In genomic region chr1:93909146-93910050, GRCh38 we compare ENCODE assay signal across 1 cellular context.
TF ChIP-seq lines count a peak whose summit lies in the region.

TSS of gene GCLM (minus strand) at chr1:93909430. CDS start at chr1:93909163, 267 bp downstream.

TF ChIP-seq in K562, 482 proteins besides CTCF, POLR2A, EP300 and RAD21 (continued from another document and continues in another):
- TF ChIP-seq SAFB2 (IDR thresholded peaks at IDR 0.05; ENCODE audit: borderline replicate concordance, low read depth, low read length, severe bottlenecking) (no peak), ZNF277 (CRISPR knock-in tag; IDR thresholded peaks at IDR 0.05; ENCODE audit: borderline replicate concordance) (no peak), CEBPB (tag; IDR thresholded peaks at IDR 0.05) (no peak), TBL1XR1 (IDR thresholded peaks at IDR 0.05; ENCODE audit: low read length in 2 of 2) (peak in 1 of 2 experiments; percentile 73; a peak in 2 of 4 replicates), XRCC4 (IDR thresholded peaks at IDR 0.05; ENCODE audit: extremely low read depth, insufficient read depth, insufficient read length) (no peak), CHD1 (IDR thresholded peaks at IDR 0.05; ENCODE audit: low read length) (no peak), E2F6 (IDR thresholded peaks at IDR 0.05; ENCODE audit: borderline replicate concordance in 1 of 2, extremely low read depth in 1 of 2, insufficient read depth in 1 of 2, insufficient read length in 1 of 2, low read depth in 1 of 2, low read length in 1 of 2, poor library complexity in 1 of 2, severe bottlenecking in 1 of 2) (peak; percentile 84 to 88), GTF2B (IDR thresholded peaks at IDR 0.05; ENCODE audit: extremely low read depth, insufficient read length) (no peak), NONO (IDR thresholded peaks at IDR 0.05; ENCODE audit: low read depth in 2 of 2, low read length in 1 of 2) (peak; percentile 67 to 90; a peak in 3 of 4 replicates), THAP7 (CRISPR knock-in tag; IDR thresholded peaks at IDR 0.05) (no peak), TFAM (CRISPR knock-in tag; conservative IDR thresholded peaks at IDR 0.05) (no peak), DACH1 (IDR thresholded peaks at IDR 0.05; ENCODE audit: partially characterized antibody) (no peak), ZNF778 (CRISPR knock-in tag; IDR thresholded peaks at IDR 0.05) (no peak), ZNF347 (CRISPR knock-in tag; IDR thresholded peaks at IDR 0.05; ENCODE audit: low read depth) (no peak), HOMEZ (CRISPR knock-in tag; IDR thresholded peaks at IDR 0.05) (no peak), RAD51 (IDR thresholded peaks at IDR 0.05; ENCODE audit: borderline replicate concordance, low read depth) (no peak), PATZ1 (CRISPR knock-in tag; IDR thresholded peaks at IDR 0.05; ENCODE audit: borderline replicate concordance) (no peak), XRCC3 (IDR thresholded peaks at IDR 0.05) (no peak), AFF4 (CRISPR knock-in tag; IDR thresholded peaks at IDR 0.05) (peak; percentile 84; the same call in 1 of the 2 replicates), TSHZ1 (CRISPR knock-in tag; IDR thresholded peaks at IDR 0.05) (no peak), ZNF280A (IDR thresholded peaks at IDR 0.05; ENCODE audit: low read depth, partially characterized antibody) (no peak), ZC3H11A (IDR thresholded peaks at IDR 0.05; ENCODE audit: low read depth, low read length) (no peak), MAFF (IDR thresholded peaks at IDR 0.05; ENCODE audit: low read length) (peak; percentile 95), ZNF121 (CRISPR knock-in tag; conservative IDR thresholded peaks at IDR 0.05) (no peak), ZNF655 (CRISPR knock-in tag; IDR thresholded peaks at IDR 0.05) (no peak), CAMTA2 (CRISPR knock-in tag; conservative IDR thresholded peaks at IDR 0.05) (no peak), DDX20 (tag; IDR thresholded peaks at IDR 0.05; ENCODE audit: low read depth) (no peak), ZNF668 (CRISPR knock-in tag; IDR thresholded peaks at IDR 0.05) (no peak), RNF2 (IDR thresholded peaks at IDR 0.05) (peak; percentile 57; the same call in 1 of the 2 replicates), TFE3 (CRISPR knock-in tag; IDR thresholded peaks at IDR 0.05) (no peak), RCOR1 (IDR thresholded peaks at IDR 0.05; ENCODE audit: borderline replicate concordance in 1 of 2, low read depth in 2 of 2, low read length in 2 of 2) (peak; percentile 52 to 81; a peak in 2 of 4 replicates), NCOA6 (IDR thresholded peaks at IDR 0.05) (no peak), ZNF589 (CRISPR knock-in tag; IDR thresholded peaks at IDR 0.05; ENCODE audit: low read depth) (0 out of 2 replicates have a peak, but pooled peaks have one; percentile 62), ZNF140 (CRISPR knock-in tag; IDR thresholded peaks at IDR 0.05) (no peak), MITF (IDR thresholded peaks at IDR 0.05) (peak; percentile 12; the same call in 1 of the 2 replicates), ESRRA (IDR thresholded peaks at IDR 0.05; ENCODE audit: borderline replicate concordance, low read depth) (peak; percentile 74; the same call in 1 of the 2 replicates), ZC3H4 (CRISPR knock-in tag; IDR thresholded peaks at IDR 0.05; ENCODE audit: borderline replicate concordance) (no peak)
